12 cellular contexts compared by ENCODE assay signal in the genomic region with DNA sequence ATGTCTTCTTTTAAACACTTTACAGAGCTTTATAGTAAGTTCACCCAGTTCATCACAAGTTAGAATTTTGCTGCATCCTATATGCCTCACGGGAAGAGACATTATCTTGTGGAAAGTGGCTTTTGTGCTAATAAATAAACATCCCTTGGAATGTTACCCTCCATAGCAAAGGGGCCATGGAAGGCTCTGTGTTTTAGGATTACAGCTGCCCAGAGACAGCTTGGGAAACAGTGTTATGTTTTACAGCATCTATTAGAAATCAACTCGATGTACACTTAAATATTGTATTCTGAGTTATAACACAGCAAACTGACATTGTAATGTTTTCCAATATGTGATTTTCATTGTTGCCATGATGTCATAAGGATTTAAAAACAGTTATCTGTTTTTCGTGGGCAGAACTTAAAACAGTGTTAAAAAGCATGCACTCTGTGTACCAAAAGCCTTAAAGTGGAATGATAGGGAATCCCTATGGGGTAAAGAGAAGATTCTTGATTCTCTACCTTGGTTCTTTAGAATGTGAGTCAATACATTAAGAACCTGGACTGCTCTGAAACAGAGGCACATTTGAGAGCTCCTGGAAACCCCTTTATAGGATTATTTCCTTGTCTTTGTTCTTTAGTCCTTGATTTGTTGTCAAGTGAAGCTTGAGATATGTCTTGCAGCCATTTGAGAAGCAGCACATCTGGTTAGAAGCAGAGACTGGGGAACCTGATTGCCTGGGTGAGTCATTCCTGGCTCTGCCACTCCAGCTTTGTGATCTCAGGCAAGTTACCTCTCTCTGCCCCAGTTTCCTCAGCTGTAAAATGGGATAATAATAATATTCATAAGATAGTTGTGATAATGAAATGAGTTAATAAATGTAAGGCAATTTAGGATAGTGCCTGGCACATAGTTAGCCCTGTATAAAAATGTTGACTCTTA. TPM values are rescaled to one million over a fixed set of nuclear protein-coding genes. Genes with fewer than 3 reads are reported as not detected.
A peak's percentile ranks its signal among the peaks of the same experiment; 100 is the strongest.
DNase-seq lines count a peak whose midpoint lies in the region; ATAC-seq and TF ChIP-seq lines count a peak whose summit lies in the region.
"Had no signal": no experiment of that assay in that cellular context is flagged by ENCODE, and none has a peak within 500 bp of the region (broad histone marks: within the 10 kb centered on the region; RNA-seq: fewer than 3 reads in every experiment).

No MANE protein-coding gene starts in this region.

- no peak overlapping the region for H3K4me3 Mint-ChIP-seq in activated naive CD8-positive, alpha-beta T cell treated with anti-CD3 and anti-CD28 coated beads, Interleukin-2, amount 50 U/mL, for 24 hours
- H3K4me3 Mint-ChIP-seq: activated naive CD8-positive, alpha-beta T cell treated with anti-CD3 and anti-CD28 coated beads, Interleukin-2, amount 10 ng/mL, durations not matched to agents 7 days and 5 days had no signal

- peaks cover 9% of the 10 kb centered on the region for H3K4me1 ChIP-seq in HEK293 (ENCODE audit: control insufficient read depth, insufficient read depth, low read length)
- peaks cover 32% of the 10 kb centered on the region for H3K4me1 ChIP-seq in adipocyte (ENCODE audit: control insufficient read depth, insufficient read depth, low read length)
- H3K4me1 ChIP-seq in lung (ENCODE audit: control insufficient read depth in 2 of 2, insufficient read depth in 2 of 2, low read length in 2 of 2) = peaks cover 2 to 43% of the 10 kb centered on the region in 2 donors

- H3K9ac ChIP-seq in adipocyte (ENCODE audit: low read length) = no peak overlapping the region

- no peak overlapping the region for H3K27ac ChIP-seq in HEK293 (ENCODE audit: extremely low read depth, low read depth, low read length)
- peak overlapping the region; percentile 24 to 61 for H3K27ac ChIP-seq in lung (ENCODE audit: low read depth in 1 of 2, low read length in 1 of 2)

- H3K36me3 ChIP-seq in HEK293 (ENCODE audit: control insufficient read depth in 2 of 2, insufficient read depth in 1 of 2, low read length in 2 of 2) (no peaks in the 10 kb centered on the region), adipocyte (ENCODE audit: control insufficient read depth, insufficient read depth, low read length, severe bottlenecking) (no peaks in the 10 kb centered on the region), lung (ENCODE audit: control insufficient read depth in 2 of 2, insufficient read depth in 2 of 2, low read length in 2 of 2) (no peaks in the 10 kb centered on the region)

- H3K4me3 ChIP-seq in HEK293 (ENCODE audit: low read depth, low read length) (no peak overlapping the region), adipocyte (ENCODE audit: low read length) (peak overlapping the region; percentile 40), lung (no peak overlapping the region)

- H3K9me3 ChIP-seq in HEK293 (ENCODE audit: control insufficient read depth, insufficient read depth, low read depth, low read length) = no peaks in the 10 kb centered on the region
- H3K9me3 ChIP-seq in adipocyte (ENCODE audit: control insufficient read depth, low read length) = no peaks in the 10 kb centered on the region
- H3K9me3 ChIP-seq in lung (ENCODE audit: control insufficient read depth in 2 of 2, insufficient read depth in 1 of 2, low read length in 1 of 2) = no peaks in the 10 kb centered on the region

- CTCF ChIA-PET in HEK293 (lab: Yijun Ruan, JAX) = interaction anchor here (0.6 to 2.3 kb wide), 4 partner anchors 15 to 93 kb away, joined by 3 to 10 read pairs (median 3); no protein-coding TSS in a partner anchor

- peaks cover 30% of the 10 kb centered on the region for H3K4me1 Mint-ChIP-seq in activated naive CD8-positive, alpha-beta T cell treated with anti-CD3 and anti-CD28 coated beads, Interleukin-2, amount 50 U/mL, for 24 hours
- H3K4me1 Mint-ChIP-seq: activated naive CD8-positive, alpha-beta T cell treated with anti-CD3 and anti-CD28 coated beads, Interleukin-2, amount 10 ng/mL, durations not matched to agents 7 days and 5 days had no signal

- H3K27me3 ChIP-seq in adipocyte (replicated peaks; ENCODE audit: control insufficient read depth, insufficient read depth, low read length) = no peaks in the 10 kb centered on the region
- no peaks in the 10 kb centered on the region for H3K27me3 ChIP-seq in lung (ENCODE audit: control insufficient read depth, insufficient read depth)

- H3K9me3 Mint-ChIP-seq in activated naive CD8-positive, alpha-beta T cell treated with anti-CD3 and anti-CD28 coated beads, Interleukin-2, amount 50 U/mL, for 24 hours = no peaks in the 10 kb centered on the region
- H3K9me3 Mint-ChIP-seq: activated naive CD8-positive, alpha-beta T cell treated with anti-CD3 and anti-CD28 coated beads, Interleukin-2, amount 10 ng/mL, durations not matched to agents 7 days and 5 days had no signal

- DNase-seq in EL (peak; percentile 56), adipocyte (ENCODE audit: low read depth) (peak; percentile 66), lung (ENCODE audit: low spot score) (no peak), NCI-H524 treated with DMSO at 0.1 percent for 48 hours (lab: John Stamatoyannopoulos, UW) (no peak), HT-29 (ENCODE audit: low spot score) (no peak)
- DNase-seq in activated naive CD8-positive, alpha-beta T cell treated with anti-CD3 and anti-CD28 coated beads, Interleukin-2, amount 50 U/mL, for 24 hours = no peak
- no peak for DNase-seq in stimulated activated naive CD4-positive, alpha-beta T cell treated with Interleukin-2 at 50 U/mL for 16 hours (lab: John Stamatoyannopoulos, UW)
- DNase-seq: activated naive CD8-positive, alpha-beta T cell treated with anti-CD3 and anti-CD28 coated beads, Interleukin-2, amount 10 ng/mL, durations not matched to agents 7 days and 5 days; NCI-H1105 treated with DMSO at 0.1 percent for 48 hours; stimulated activated CD4-positive, alpha-beta T cell treated with anti-CD3 and anti-CD28 coated beads, Interleukin-1b, Interleukin-23, amount 100 ng/mL, for 48 hours; T-helper 9 cell had no signal

- 53 to 66% methylated on average over 3 of the region's 3 CpGs for WGBS in lung, 2 donors

- H3K27ac Mint-ChIP-seq in activated naive CD8-positive, alpha-beta T cell treated with anti-CD3 and anti-CD28 coated beads, Interleukin-2, amount 50 U/mL, for 24 hours = no peak overlapping the region
- H3K27ac Mint-ChIP-seq: activated naive CD8-positive, alpha-beta T cell treated with anti-CD3 and anti-CD28 coated beads, Interleukin-2, amount 10 ng/mL, durations not matched to agents 7 days and 5 days had no signal

- H3K27me3 Mint-ChIP-seq in activated naive CD8-positive, alpha-beta T cell treated with anti-CD3 and anti-CD28 coated beads, Interleukin-2, amount 50 U/mL, for 24 hours = no peaks in the 10 kb centered on the region
- H3K27me3 Mint-ChIP-seq: activated naive CD8-positive, alpha-beta T cell treated with anti-CD3 and anti-CD28 coated beads, Interleukin-2, amount 10 ng/mL, durations not matched to agents 7 days and 5 days had no signal

- H3K36me3 Mint-ChIP-seq in activated naive CD8-positive, alpha-beta T cell treated with anti-CD3 and anti-CD28 coated beads, Interleukin-2, amount 50 U/mL, for 24 hours (ENCODE audit: low read depth) = no peaks in the 10 kb centered on the region
- H3K36me3 Mint-ChIP-seq: activated naive CD8-positive, alpha-beta T cell treated with anti-CD3 and anti-CD28 coated beads, Interleukin-2, amount 10 ng/mL, durations not matched to agents 7 days and 5 days had no signal

- TF ChIP-seq CTCF in HEK293 (tag by site-specific recombination; IDR thresholded peaks at IDR 0.05) = no peak
- no peak for TF ChIP-seq CTCF in lung (IDR thresholded peaks at IDR 0.05; ENCODE audit: control extremely low read depth, extremely low read depth)

- no peak for ATAC-seq in lung (ENCODE audit: insufficient read depth, low FRiP score)
- no peak for ATAC-seq in activated naive CD8-positive, alpha-beta T cell treated with anti-CD3 and anti-CD28 coated beads, Interleukin-2, amount 50 U/mL, for 24 hours

- POLR2A ChIA-PET in HEK293 (lab: Yijun Ruan, JAX) = interaction anchor here (0.9 kb wide), 1 partner anchor 90 kb away, joined by 3 read pairs; the partner anchor contains the start of gene PRMT9

TF ChIP-seq in HEK293, 187 proteins besides CTCF, POLR2A, EP300 and RAD21 (continues in another document):
- TF ChIP-seq, protein P1, sequence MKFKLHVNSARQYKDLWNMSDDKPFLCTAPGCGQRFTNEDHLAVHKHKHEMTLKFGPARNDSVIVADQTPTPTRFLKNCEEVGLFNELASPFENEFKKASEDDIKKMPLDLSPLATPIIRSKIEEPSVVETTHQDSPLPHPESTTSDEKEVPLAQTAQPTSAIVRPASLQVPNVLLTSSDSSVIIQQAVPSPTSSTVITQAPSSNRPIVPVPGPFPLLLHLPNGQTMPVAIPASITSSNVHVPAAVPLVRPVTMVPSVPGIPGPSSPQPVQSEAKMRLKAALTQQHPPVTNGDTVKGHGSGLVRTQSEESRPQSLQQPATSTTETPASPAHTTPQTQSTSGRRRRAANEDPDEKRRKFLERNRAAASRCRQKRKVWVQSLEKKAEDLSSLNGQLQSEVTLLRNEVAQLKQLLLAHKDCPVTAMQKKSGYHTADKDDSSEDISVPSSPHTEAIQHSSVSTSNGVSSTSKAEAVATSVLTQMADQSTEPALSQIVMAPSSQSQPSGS (tag by site-specific recombination; IDR thresholded peaks at IDR 0.05; ENCODE audit: low read depth) = peak; percentile 53; the same call in 1 of the 2 replicates
- TF ChIP-seq, protein P2, sequence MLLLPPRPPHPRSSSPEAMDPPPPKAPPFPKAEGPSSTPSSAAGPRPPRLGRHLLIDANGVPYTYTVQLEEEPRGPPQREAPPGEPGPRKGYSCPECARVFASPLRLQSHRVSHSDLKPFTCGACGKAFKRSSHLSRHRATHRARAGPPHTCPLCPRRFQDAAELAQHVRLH (tag by site-specific recombination; IDR thresholded peaks at IDR 0.05) = 0 out of 2 replicates have a peak, but pooled peaks have one; percentile 36
- TF ChIP-seq ZNF19 (tag by site-specific recombination; IDR thresholded peaks at IDR 0.05; ENCODE audit: low read depth) (no peak), ZNF521 (tag by site-specific recombination; IDR thresholded peaks at IDR 0.05) (no peak), ZNF394 (tag by site-specific recombination; IDR thresholded peaks at IDR 0.05; ENCODE audit: borderline replicate concordance) (0 out of 2 replicates have a peak, but pooled peaks have one; percentile 13), YY1 (tag by site-specific recombination; IDR thresholded peaks at IDR 0.05) (no peak)

RNA-seq across cellular contexts. Expression of gene ARHGAP10, which starts 41.6 kb away (rescaled TPM):
- total RNA-seq in lung = 10 to 100 TPM; 23.6 to 25.0 TPM
- 10 to 100 TPM in 1 of 2 donors, 1 to 10 TPM in 1; 9.1 to 11.4 TPM for polyA plus RNA-seq in lung
- total RNA-seq in HT-29 (2014; rRNA removed; shearing (Covaris generic)) = 4.3 and 9.3 TPM in 2 replicates

Comparison
In these comparisons a context has a peak if more than half of its experiments do, and no peak if none do; other contexts are left out.
1. DNase-seq: peak in EL (single experiment) and adipocyte (single experiment); none in lung (single experiment), NCI-H524 treated with DMSO at 0.1 percent for 48 hours (single experiment), activated naive CD8-positive, alpha-beta T cell treated with anti-CD3 and anti-CD28 coated beads, Interleukin-2, amount 50 U/mL, for 24 hours (single experiment), stimulated activated naive CD4-positive, alpha-beta T cell treated with Interleukin-2 at 50 U/mL for 16 hours (single experiment) and HT-29 (single experiment).